Comparison of ENCODE assay signal across 16 cellular contexts in the genomic region with DNA sequence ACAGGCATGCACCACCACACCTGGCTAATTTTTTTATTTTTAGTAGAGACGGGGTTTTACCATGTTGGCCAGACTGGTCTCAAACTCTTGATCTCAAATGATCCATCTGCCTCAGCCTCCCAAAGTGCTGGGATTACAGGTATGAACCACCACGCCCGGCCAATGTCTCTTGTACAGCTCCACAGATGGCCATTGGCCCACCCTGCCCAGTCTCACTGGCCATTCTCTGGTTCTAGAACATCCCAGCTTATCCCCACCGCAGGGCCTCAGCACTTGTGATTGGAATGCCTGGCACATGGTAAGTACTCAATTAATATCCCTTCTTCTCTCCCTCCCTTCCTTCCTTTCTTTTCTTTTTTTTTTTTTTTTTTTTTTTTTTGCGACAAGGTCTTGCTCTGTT. TPM values are rescaled to one million over a fixed set of nuclear protein-coding genes. Genes with fewer than 3 reads are reported as not detected.
"Had no signal": no experiment of that assay in that cellular context is flagged by ENCODE, and none has a peak within 500 bp of the region (broad histone marks: within the 10 kb centered on the region; RNA-seq: fewer than 3 reads in every experiment).

No MANE protein-coding gene starts in this region.

RNA-seq across cellular contexts. Expression of gene APOBR, which starts 11.1 kb away (rescaled TPM):
- total RNA-seq: astrocyte, bronchial epithelial cell, foreskin keratinocyte had no signal
- polyA plus RNA-seq: foreskin keratinocyte, SK-N-SH had no signal

RNA-seq across cellular contexts. Expression of gene NPIPB7, which starts 11.2 kb away (rescaled TPM):
- total RNA-seq: activated B cell treated with CpG ODN at 0.5 μM for 24 hours; activated CD4-positive, alpha-beta memory T cell treated with anti-CD3 and anti-CD28 coated beads for 36 hours; activated CD8-positive, alpha-beta memory T cell treated with anti-CD3 and anti-CD28 coated beads, Interleukin-2, amount 10 ng/mL, durations not matched to agents 7 days and 5 days; activated CD8-positive, alpha-beta T cell treated with anti-CD3 and anti-CD28 coated beads, Interleukin-2, amount 10 ng/mL, durations not matched to agents 7 days and 5 days; activated naive CD4-positive, alpha-beta T cell treated with anti-CD3 and anti-CD28 coated beads for 36 hours; activated T-helper 17 cell treated with anti-CD3 and anti-CD28 coated beads, Interleukin-2, amount 50 U/mL, for 72 hours; astrocyte; bronchial epithelial cell; foreskin keratinocyte; gastrocnemius medialis had no signal
- polyA plus RNA-seq: foreskin keratinocyte had no signal

RNA-seq across cellular contexts. Expression of gene IL27, which starts 23.3 kb away (rescaled TPM):
- total RNA-seq: activated B cell treated with CpG ODN at 0.5 μM for 24 hours; activated CD4-positive, alpha-beta memory T cell treated with anti-CD3 and anti-CD28 coated beads for 36 hours; activated CD8-positive, alpha-beta memory T cell treated with anti-CD3 and anti-CD28 coated beads for 36 hours; activated CD8-positive, alpha-beta memory T cell treated with anti-CD3 and anti-CD28 coated beads, Interleukin-2, amount 10 ng/mL, durations not matched to agents 7 days and 5 days; activated CD8-positive, alpha-beta T cell treated with anti-CD3 and anti-CD28 coated beads, Interleukin-2, amount 10 ng/mL, durations not matched to agents 7 days and 5 days; activated naive CD4-positive, alpha-beta T cell treated with anti-CD3 and anti-CD28 coated beads for 36 hours; activated naive CD8-positive, alpha-beta T cell treated with anti-CD3 and anti-CD28 coated beads, Interleukin-2, amount 10 ng/mL, durations not matched to agents 7 days and 5 days; activated T-helper 17 cell treated with anti-CD3 and anti-CD28 coated beads, Interleukin-2, amount 50 U/mL, for 72 hours; astrocyte; bronchial epithelial cell; esophagus muscularis mucosa; foreskin keratinocyte; gastrocnemius medialis; T-cell; T-helper 2 cell treated with Interferon-gamma antibody and Interleukin-4, amounts not matched to agents 100 ng/mL and 5 ng/mL, for 36 hours had no signal
- polyA plus RNA-seq: foreskin keratinocyte, SK-N-SH had no signal

RNA-seq across cellular contexts. Expression of gene NUPR1, which starts 55.4 kb away (rescaled TPM):
- total RNA-seq: activated B cell treated with CpG ODN at 0.5 μM for 24 hours; activated CD4-positive, alpha-beta memory T cell treated with anti-CD3 and anti-CD28 coated beads for 36 hours; activated CD8-positive, alpha-beta memory T cell treated with anti-CD3 and anti-CD28 coated beads for 36 hours; activated CD8-positive, alpha-beta memory T cell treated with anti-CD3 and anti-CD28 coated beads, Interleukin-2, amount 10 ng/mL, durations not matched to agents 7 days and 5 days; activated CD8-positive, alpha-beta T cell treated with anti-CD3 and anti-CD28 coated beads, Interleukin-2, amount 10 ng/mL, durations not matched to agents 7 days and 5 days; activated naive CD4-positive, alpha-beta T cell treated with anti-CD3 and anti-CD28 coated beads for 36 hours; activated T-helper 17 cell treated with anti-CD3 and anti-CD28 coated beads, Interleukin-2, amount 50 U/mL, for 72 hours; T-helper 2 cell treated with Interferon-gamma antibody and Interleukin-4, amounts not matched to agents 100 ng/mL and 5 ng/mL, for 36 hours had no signal
